10 cellular contexts compared by ENCODE assay signal in the genomic region with DNA sequence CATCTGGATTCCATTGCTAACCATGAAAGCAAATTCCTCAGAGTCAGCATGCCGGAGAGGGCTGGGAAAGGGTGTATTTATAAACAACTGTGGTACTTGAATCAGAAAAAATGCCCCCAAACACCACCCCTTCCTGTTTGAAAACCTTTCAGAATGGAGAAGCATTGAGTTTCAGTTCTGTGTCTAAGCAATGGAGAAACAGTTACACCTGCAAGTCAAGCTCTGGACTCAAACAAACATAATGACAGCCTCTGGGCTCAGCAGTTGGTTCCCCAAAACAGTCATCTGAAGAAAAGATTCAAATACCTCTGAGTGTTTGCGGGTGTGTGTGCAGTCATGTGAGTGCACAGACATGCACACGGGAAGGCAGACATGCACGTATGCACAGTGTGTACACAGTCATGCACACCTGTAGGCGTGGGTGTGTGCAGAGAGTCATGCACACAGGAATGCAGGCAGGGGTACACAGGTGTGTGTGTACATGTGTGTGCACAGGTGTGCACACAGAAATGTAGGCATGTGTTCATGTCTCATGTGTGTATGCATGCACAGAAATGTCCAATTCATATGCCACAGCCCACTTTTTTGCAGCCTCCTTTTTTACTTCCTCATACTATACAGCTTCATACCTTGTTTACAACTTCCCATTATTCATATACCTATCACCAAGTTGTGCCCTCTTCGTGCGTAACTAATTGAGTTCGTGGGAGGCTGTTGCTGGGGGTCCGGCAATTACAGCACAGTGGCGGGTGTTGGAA.
DNase-seq lines count a peak whose midpoint lies in the region; ATAC-seq, FAIRE-seq and TF ChIP-seq lines count a peak whose summit lies in the region.
"Had no signal": no experiment of that assay in that cellular context is flagged by ENCODE, and none has a peak within 500 bp of the region (broad histone marks: within the 10 kb centered on the region; RNA-seq: fewer than 3 reads in every experiment).

No MANE protein-coding gene starts in this region.

- CTCF ChIA-PET in RWPE1 (lab: Yijun Ruan, JAX): no interaction called here

- ATAC-seq in activated CD4-positive, CD25-positive, alpha-beta regulatory T cell treated with anti-CD3 and anti-CD28 coated beads, Interleukin-2, amount 50 U/mL, for 24 hours: peak; percentile 46 to 48
- ATAC-seq in HG02852 (IDR thresholded peaks at IDR 0.05; ENCODE audit: unreplicated experiment): peak; percentile 82
- ATAC-seq in sciatic nerve: no peak

- FAIRE-seq in urothelium cell line (lab: Jason Lieb, UNC): peak; percentile 87

- POLR2A ChIA-PET in RWPE1 (lab: Yijun Ruan, JAX; ENCODE audit: low non-redundant PET): no interaction called here

- intact Hi-C loops in sciatic nerve (cut with DNase I): no loop called here

- TF ChIP-seq CTCF in RWPE1 (conservative IDR thresholded peaks at IDR 0.05; ENCODE audit: low read depth): no peak

- no peak for DNase-seq in activated CD4-positive, CD25-positive, alpha-beta regulatory T cell treated with anti-CD3 and anti-CD28 coated beads, Interleukin-2, amount 50 U/mL, for 72 hours
- DNase-seq in NOMO-1 (lab: John Stamatoyannopoulos, UW; ENCODE audit: unreplicated experiment in 2 of 2): peak; percentile 11 to 54
- DNase-seq in urothelium cell line (ENCODE audit: low spot score): no peak
- no peak for DNase-seq in NCI-H187 (lab: John Stamatoyannopoulos, UW)
- no peak for DNase-seq in RWPE1 (ENCODE audit: low spot score)
- no peak for DNase-seq in sciatic nerve (ENCODE audit: low spot score)
- DNase-seq: activated CD4-positive, CD25-positive, alpha-beta regulatory T cell; head of caudate nucleus had no signal

- no peak overlapping the region for H3K27ac ChIP-seq in RWPE1

Comparison
In these comparisons a context has a peak if more than half of its experiments do, and no peak if none do; other contexts are left out.
1. DNase-seq: peak in NOMO-1 (2 of 2); none in activated CD4-positive, CD25-positive, alpha-beta regulatory T cell treated with anti-CD3 and anti-CD28 coated beads, Interleukin-2, amount 50 U/mL, for 72 hours (single experiment), urothelium cell line (single experiment), NCI-H187 (0 of 2), RWPE1 (single experiment) and sciatic nerve (single experiment).